25 cellular contexts compared by ENCODE assay signal in the genomic region with DNA sequence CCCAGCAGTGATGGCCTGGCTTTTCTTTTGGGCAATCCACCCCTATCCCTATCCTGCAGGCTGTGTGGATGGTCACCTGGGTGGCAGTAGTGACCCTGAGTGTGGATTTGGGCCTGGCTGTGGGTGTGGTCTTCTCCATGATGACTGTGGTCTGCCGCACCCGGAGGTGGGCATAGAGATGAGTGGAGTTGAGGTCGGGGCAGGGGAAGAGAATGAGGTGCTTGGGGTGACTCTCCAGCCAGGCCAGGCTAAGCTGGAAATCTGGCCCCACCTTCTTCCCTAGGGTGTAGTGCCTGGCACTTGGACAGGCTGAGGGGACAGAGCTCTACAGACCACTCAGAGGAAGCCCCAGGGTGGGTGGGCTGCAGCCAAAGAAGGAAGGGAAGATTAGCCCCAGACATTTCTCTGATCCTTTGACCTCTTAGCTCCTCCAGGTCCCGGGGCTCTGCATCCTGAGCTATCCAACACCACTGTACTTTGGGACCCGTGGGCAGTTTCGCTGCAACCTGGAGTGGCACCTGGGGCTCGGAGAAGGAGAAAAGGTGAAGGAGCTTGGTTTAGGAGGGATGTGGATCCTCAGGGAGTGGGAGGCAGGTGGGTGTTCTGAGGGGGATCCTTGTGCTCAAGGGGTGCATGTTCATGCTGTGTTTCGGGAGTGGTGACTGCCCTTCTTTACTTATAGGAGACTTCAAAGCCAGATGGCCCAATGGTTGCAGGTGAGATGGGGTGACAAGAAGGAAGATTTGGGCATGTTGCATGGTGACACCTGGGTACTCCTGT. TPM values are rescaled to one million over a fixed set of nuclear protein-coding genes. Genes with fewer than 3 reads are reported as not detected.
"Had no signal": no experiment of that assay in that cellular context is flagged by ENCODE, and none has a peak within 500 bp of the region (broad histone marks: within the 10 kb centered on the region; RNA-seq: fewer than 3 reads in every experiment).

No MANE protein-coding gene starts in this region.

- DNase-seq: activated B cell treated with CpG ODN at 0.5 μM for 24 hours; activated CD4-positive, alpha-beta T cell treated with anti-CD3 and anti-CD28 coated beads for 36 hours; activated CD8-positive, alpha-beta memory T cell treated with anti-CD3 and anti-CD28 coated beads, Interleukin-2, amount 10 ng/mL, durations not matched to agents 7 days and 5 days; activated CD8-positive, alpha-beta T cell treated with anti-CD3 and anti-CD28 coated beads, Interleukin-2, amount 10 ng/mL, durations not matched to agents 7 days and 5 days; activated T-cell treated with anti-CD3 and anti-CD28 coated beads, Interleukin-2, amount 50 U/mL, for 48 hours; aorta; body of pancreas; cerebellar nuclear complex; cortex of kidney; heart right ventricle; mammary epithelial cell; naive B cell; nephron progenitor cell; nucleus accumbens; stimulated activated CD4-positive, alpha-beta T cell treated with anti-CD3 and anti-CD28 coated beads, Interleukin-1b, Interleukin-23, amount 100 ng/mL, for 48 hours; stimulated activated naive B cell treated with anti-CD40 and anti-IgM and Interleukin-4, amounts not matched to agents 10 μg/mL and 1 μg/mL and 100 μg/mL, for 72 hours; stomach; T-cell; thyroid gland; upper lobe of right lung had no signal

- H3K4me3 Mint-ChIP-seq: activated B cell treated with CpG ODN at 0.5 μM for 24 hours; activated CD4-positive, alpha-beta T cell treated with anti-CD3 and anti-CD28 coated beads for 36 hours; activated CD8-positive, alpha-beta memory T cell treated with anti-CD3 and anti-CD28 coated beads, Interleukin-2, amount 10 ng/mL, durations not matched to agents 7 days and 5 days; activated CD8-positive, alpha-beta T cell treated with anti-CD3 and anti-CD28 coated beads, Interleukin-2, amount 10 ng/mL, durations not matched to agents 7 days and 5 days; activated naive CD8-positive, alpha-beta T cell; mesothelial cell of epicardium; naive B cell; nephron progenitor cell; stimulated activated naive B cell treated with anti-CD40 and anti-IgM and Interleukin-4, amounts not matched to agents 10 μg/mL and 1 μg/mL and 100 μg/mL, for 72 hours; T-cell; T-helper 2 cell treated with Interferon-gamma antibody and Interleukin-4, amounts not matched to agents 5 μg/mL and 100 μg/mL, for 36 hours had no signal

- H3K27ac Mint-ChIP-seq: activated B cell treated with CpG ODN at 0.5 μM for 24 hours; activated CD4-positive, alpha-beta T cell treated with anti-CD3 and anti-CD28 coated beads for 36 hours; activated CD8-positive, alpha-beta memory T cell treated with anti-CD3 and anti-CD28 coated beads, Interleukin-2, amount 10 ng/mL, durations not matched to agents 7 days and 5 days; activated CD8-positive, alpha-beta T cell treated with anti-CD3 and anti-CD28 coated beads, Interleukin-2, amount 10 ng/mL, durations not matched to agents 7 days and 5 days; activated naive CD8-positive, alpha-beta T cell; activated T-helper 2 cell treated with anti-CD3 and anti-CD28 coated beads, Interferon-gamma antibody, Interleukin-2, Interleukin-4, amounts not matched to agents 10 μg/mL and 5 μg/mL and 100 μg/mL, durations not matched to agents 14 hours and 24 hours and 36 hours; mesothelial cell of epicardium; naive B cell; nephron progenitor cell; stimulated activated naive B cell treated with anti-CD40 and anti-IgM and Interleukin-4, amounts not matched to agents 10 μg/mL and 1 μg/mL and 100 μg/mL, for 72 hours; T-cell; T-helper 2 cell treated with Interferon-gamma antibody and Interleukin-4, amounts not matched to agents 5 μg/mL and 100 μg/mL, for 36 hours had no signal

- ATAC-seq: activated CD4-positive, alpha-beta T cell treated with anti-CD3 and anti-CD28 coated beads for 36 hours; activated CD8-positive, alpha-beta memory T cell treated with anti-CD3 and anti-CD28 coated beads, Interleukin-2, amount 10 ng/mL, durations not matched to agents 7 days and 5 days; activated CD8-positive, alpha-beta T cell treated with anti-CD3 and anti-CD28 coated beads, Interleukin-2, amount 10 ng/mL, durations not matched to agents 7 days and 5 days; body of pancreas; heart right ventricle; psoas muscle; stimulated activated naive B cell treated with anti-CD40 and anti-IgM and Interleukin-4, amounts not matched to agents 10 μg/mL and 1 μg/mL and 100 μg/mL, for 72 hours; T-cell; upper lobe of right lung had no signal

- H3K9me3 Mint-ChIP-seq: activated B cell treated with CpG ODN at 0.5 μM for 24 hours; activated T-helper 2 cell treated with anti-CD3 and anti-CD28 coated beads, Interferon-gamma antibody, Interleukin-2, Interleukin-4, amounts not matched to agents 10 μg/mL and 5 μg/mL and 100 μg/mL, durations not matched to agents 14 hours and 24 hours and 36 hours; mesothelial cell of epicardium; naive B cell; nephron progenitor cell; stimulated activated naive B cell treated with anti-CD40 and anti-IgM and Interleukin-4, amounts not matched to agents 10 μg/mL and 1 μg/mL and 100 μg/mL, for 72 hours; T-cell; T-helper 2 cell treated with Interferon-gamma antibody and Interleukin-4, amounts not matched to agents 5 μg/mL and 100 μg/mL, for 36 hours had no signal

- H3K36me3 Mint-ChIP-seq: activated CD8-positive, alpha-beta memory T cell treated with anti-CD3 and anti-CD28 coated beads, Interleukin-2, amount 10 ng/mL, durations not matched to agents 7 days and 5 days; naive B cell; stimulated activated naive B cell treated with anti-CD40 and anti-IgM and Interleukin-4, amounts not matched to agents 10 μg/mL and 1 μg/mL and 100 μg/mL, for 72 hours; T-cell had no signal

RNA-seq across cellular contexts. Expression of a gene that starts 13.4 kb away (rescaled TPM):
- total RNA-seq: activated B cell treated with CpG ODN at 0.5 μM for 24 hours had no signal
